In the genomic region with DNA sequence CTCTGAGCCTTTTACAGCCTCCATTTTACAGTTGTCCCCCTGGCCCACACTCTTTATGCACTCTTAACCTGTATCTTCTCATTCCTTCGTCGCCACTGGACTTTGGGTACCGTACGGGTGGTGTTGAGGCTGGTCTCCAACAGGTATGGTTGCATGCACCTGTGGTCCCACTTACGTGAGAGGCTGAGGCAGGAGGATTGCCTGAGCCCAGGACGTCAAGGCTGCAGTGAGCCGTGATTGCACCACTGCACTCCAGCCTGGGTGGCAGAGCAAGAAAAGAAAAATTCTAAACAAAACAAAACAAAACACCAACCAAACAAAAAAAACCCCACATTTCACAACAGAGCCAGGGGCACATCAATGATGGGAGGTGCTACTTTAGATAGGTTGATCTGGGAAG, we compare ENCODE assay signal across 21 cellular contexts. TPM values are rescaled to one million over a fixed set of nuclear protein-coding genes. Genes with fewer than 3 reads are reported as not detected.
"Had no signal": no experiment of that assay in that cellular context is flagged by ENCODE, and none has a peak within 500 bp of the region (broad histone marks: within the 10 kb centered on the region; RNA-seq: fewer than 3 reads in every experiment).

No MANE protein-coding gene starts in this region.

- H3K27me3 Mint-ChIP-seq: progenitor cell of endocrine pancreas had no signal

- H3K36me3 Mint-ChIP-seq: activated naive CD8-positive, alpha-beta T cell treated with anti-CD3 and anti-CD28 coated beads for 36 hours had no signal

- H3K4me3 Mint-ChIP-seq: activated CD8-positive, alpha-beta T cell treated with anti-CD3 and anti-CD28 coated beads for 36 hours; activated naive CD8-positive, alpha-beta T cell treated with anti-CD3 and anti-CD28 coated beads for 36 hours; stimulated activated naive CD8-positive, alpha-beta T cell treated with anti-CD3 and anti-CD28 coated beads, Interleukin-15, Interleukin-2, amounts not matched to agents 100 ng/mL and 50 ng/mL, for 24 hours had no signal

- H3K27ac ChIP-seq: adrenal gland, epithelial cell of prostate, gastrocnemius medialis, left ventricle myocardium inferior, ovary had no signal

- H3K27ac Mint-ChIP-seq: activated CD8-positive, alpha-beta T cell treated with anti-CD3 and anti-CD28 coated beads for 36 hours; activated naive CD8-positive, alpha-beta T cell treated with anti-CD3 and anti-CD28 coated beads for 36 hours; progenitor cell of endocrine pancreas; stimulated activated naive CD8-positive, alpha-beta T cell treated with anti-CD3 and anti-CD28 coated beads, Interleukin-15, Interleukin-2, amounts not matched to agents 100 ng/mL and 50 ng/mL, for 24 hours had no signal

- H3K9me3 Mint-ChIP-seq: activated CD8-positive, alpha-beta T cell treated with anti-CD3 and anti-CD28 coated beads for 36 hours; activated naive CD8-positive, alpha-beta T cell treated with anti-CD3 and anti-CD28 coated beads for 36 hours; stimulated activated naive CD8-positive, alpha-beta T cell treated with anti-CD3 and anti-CD28 coated beads, Interleukin-15, Interleukin-2, amounts not matched to agents 100 ng/mL and 50 ng/mL, for 24 hours had no signal

- ATAC-seq: body of pancreas, gastrocnemius medialis, sciatic nerve had no signal

- DNase-seq: activated CD4-positive, alpha-beta T cell treated with anti-CD3 and anti-CD28 coated beads for 4 hours; activated effector memory CD4-positive, alpha-beta T cell treated with Interleukin-2 at 50 U/mL for 16 hours; activated naive CD8-positive, alpha-beta T cell treated with anti-CD3 and anti-CD28 coated beads for 36 hours; adrenal gland; aorta; body of pancreas; dermis blood vessel endothelial cell; effector CD8-positive, alpha-beta T cell; gastrocnemius medialis; glutamatergic neuron; left ventricle myocardium inferior; ovary; stimulated activated CD4-positive, alpha-beta T cell treated with anti-CD3 and anti-CD28 coated beads, Interleukin-12 subunit alpha, Interleukin-12 subunit beta, amount 100 ng/mL, for 4 hours; stimulated activated CD4-positive, alpha-beta T cell treated with anti-CD3 and anti-CD28 coated beads, Interleukin-4, amount 100 ng/mL, for 1 hour; trophoblast cell; uterus had no signal

RNA-seq across cellular contexts. Expression of a gene that starts 14.4 kb away (rescaled TPM):
- total RNA-seq: activated CD8-positive, alpha-beta T cell treated with anti-CD3 and anti-CD28 coated beads for 36 hours; activated naive CD8-positive, alpha-beta T cell treated with anti-CD3 and anti-CD28 coated beads for 36 hours had no signal
